Comparison of ENCODE assay signal across 15 cellular contexts in the genomic region with DNA sequence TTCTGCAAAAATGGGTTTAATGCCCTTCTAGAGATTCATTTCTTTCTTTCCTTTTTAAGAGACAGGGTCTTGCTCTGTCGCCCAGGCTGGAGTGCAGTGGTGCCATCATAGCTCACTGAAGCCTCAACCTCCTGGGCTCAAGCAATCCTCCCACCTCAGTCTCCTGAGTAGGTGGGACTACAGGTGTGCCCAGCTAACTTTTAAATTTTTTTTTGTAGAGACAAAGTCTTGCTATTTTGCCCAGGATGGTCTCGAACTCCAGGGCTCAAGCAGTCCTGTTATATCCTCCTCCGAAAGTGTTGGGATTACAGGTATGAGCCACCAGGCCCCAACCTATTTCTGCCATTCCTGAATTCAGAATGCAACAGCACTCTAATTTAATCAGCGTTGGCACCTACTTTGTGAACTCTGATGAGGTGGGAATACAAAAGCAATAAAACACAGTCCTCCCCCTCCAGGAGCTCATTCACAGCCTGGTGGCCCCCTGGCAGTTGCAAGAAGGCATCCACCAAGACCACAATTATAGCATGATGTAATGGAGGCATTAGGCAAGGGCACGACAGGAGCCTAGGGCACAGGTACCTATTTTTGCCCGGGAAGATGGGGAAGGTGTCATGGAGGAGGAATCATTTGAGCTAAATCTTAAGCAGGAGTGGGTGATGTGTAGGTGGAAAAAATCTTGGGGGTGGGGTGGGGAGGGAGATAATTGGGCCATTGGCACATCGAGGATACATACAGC. TPM values are rescaled to one million over a fixed set of nuclear protein-coding genes. Genes with fewer than 3 reads are reported as not detected.
DNase-seq lines count a peak whose midpoint lies in the region; ATAC-seq and FAIRE-seq lines count a peak whose summit lies in the region.
"Had no signal": no experiment of that assay in that cellular context is flagged by ENCODE, and none has a peak within 500 bp of the region (broad histone marks: within the 10 kb centered on the region; RNA-seq: fewer than 3 reads in every experiment).

No MANE protein-coding gene starts in this region.

- no peak overlapping the region for H3K4ac ChIP-seq in mesendoderm (ENCODE audit: low read depth, low read length)

- no peak overlapping the region for H2BK5ac ChIP-seq in mesendoderm (ENCODE audit: low read length)

- H3K27ac ChIP-seq in cingulate gyrus (ENCODE audit: low read depth, low read length) (peak overlapping the region; percentile 92), mesendoderm (ENCODE audit: low read depth, low read length) (no peak overlapping the region), substantia nigra (ENCODE audit: low read depth, low read length, poor library complexity, severe bottlenecking) (peak overlapping the region; percentile 99), small intestine (ENCODE audit: low read depth in 1 of 2, low read length in 1 of 2) (peak overlapping the region in 1 of 2 donors; percentile 19)
- H3K27ac ChIP-seq: BLaER1 had no signal

- no peak overlapping the region for H3K18ac ChIP-seq in mesendoderm (ENCODE audit: low read length)

- no peak overlapping the region for H3K23ac ChIP-seq in mesendoderm (ENCODE audit: low read length)

- peak; percentile 1 for DNase-seq in activated CD4-positive, alpha-beta memory T cell treated with anti-CD3 and anti-CD28 coated beads for 36 hours
- DNase-seq in mesendoderm (peak; percentile 69), substantia nigra (lab: John Stamatoyannopoulos, UW) (no peak), GM19240 (ENCODE audit: insufficient read length, low spot score) (no peak), COLO668 (lab: John Stamatoyannopoulos, UW; ENCODE audit: unreplicated experiment) (no peak), small intestine (no peak)
- DNase-seq: erythroblast, Karpas-422, NCI-H1436, SK-N-SH had no signal

- no peak for ATAC-seq in HG02870 (IDR thresholded peaks at IDR 0.05; ENCODE audit: unreplicated experiment)

- H4K5ac ChIP-seq in mesendoderm (ENCODE audit: low read length) = no peak overlapping the region

- no peaks in the 10 kb centered on the region for H3K9me3 ChIP-seq in small intestine (ENCODE audit: control insufficient read depth, low read depth)
- H3K9me3 ChIP-seq: BLaER1, SK-N-SH had no signal

- no peak overlapping the region for H2BK15ac ChIP-seq in mesendoderm (replicated peaks; ENCODE audit: low read depth)

- H3K4me1 ChIP-seq in mesendoderm (ENCODE audit: control insufficient read depth, low read depth, low read length) (peaks cover 10% of the 10 kb centered on the region), small intestine (ENCODE audit: control insufficient read depth in 2 of 2, insufficient read depth in 1 of 2, low read depth in 1 of 2, low read length in 1 of 2) (no peaks in the 10 kb centered on the region)

- H3K9ac ChIP-seq in mesendoderm (ENCODE audit: low read length) = no peak overlapping the region
- H3K9ac ChIP-seq: BLaER1, SK-N-SH had no signal

- no peak overlapping the region for H3K56ac ChIP-seq in mesendoderm (ENCODE audit: low read length)

- H3K4me2 ChIP-seq in mesendoderm (ENCODE audit: low read length) = no peak overlapping the region
- H3K4me2 ChIP-seq: BLaER1, SK-N-SH had no signal

- POLR2A ChIA-PET in activated CD4-positive, alpha-beta memory T cell treated with anti-CD3 and anti-CD28 coated beads for 36 hours (lab: Charles Lee) = no interaction called here

- peaks cover 14% of the 10 kb centered on the region for H3K4me1 Mint-ChIP-seq in activated CD4-positive, alpha-beta memory T cell treated with anti-CD3 and anti-CD28 coated beads for 36 hours (ENCODE audit: low read depth)

- peaks cover 2% of the 10 kb centered on the region for H3K36me3 Mint-ChIP-seq in activated CD4-positive, alpha-beta memory T cell treated with anti-CD3 and anti-CD28 coated beads for 36 hours
- H3K36me3 Mint-ChIP-seq: activated naive CD4-positive, alpha-beta T cell treated with anti-CD3 and anti-CD28 coated beads, Interleukin-2, amount 50 U/mL, for 24 hours had no signal

- H3K27me3 Mint-ChIP-seq in activated CD4-positive, alpha-beta memory T cell treated with anti-CD3 and anti-CD28 coated beads for 36 hours = peaks cover 19% of the 10 kb centered on the region

- H3K79me1 ChIP-seq in mesendoderm (ENCODE audit: low read length) = no peaks in the 10 kb centered on the region

- FAIRE-seq in small intestine (lab: Jason Lieb, UNC) = no peak
- FAIRE-seq: colon had no signal

- H3K27ac Mint-ChIP-seq in activated CD4-positive, alpha-beta memory T cell treated with anti-CD3 and anti-CD28 coated beads for 36 hours = no peak overlapping the region
- H3K27ac Mint-ChIP-seq: activated naive CD4-positive, alpha-beta T cell treated with anti-CD3 and anti-CD28 coated beads, Interleukin-2, amount 50 U/mL, for 24 hours had no signal

- WGBS in mesendoderm (ENCODE audit: extremely low coverage, insufficient coverage, low lambda C conversion rate) = no CpG with 5 or more reads among the region's 7 CpGs
- WGBS in small intestine, 3 donors = 91 to 94% (median 93%) methylated on average over 7 of the region's 7 CpGs

- H3K27me3 ChIP-seq in mesendoderm (ENCODE audit: insufficient read depth, low read length, poor library complexity) (no peaks in the 10 kb centered on the region), small intestine (ENCODE audit: control insufficient read depth in 2 of 2, insufficient read depth in 2 of 2, low read length in 2 of 2) (no peaks in the 10 kb centered on the region)

- no peak overlapping the region for H4K8ac ChIP-seq in mesendoderm (ENCODE audit: low read depth, low read length)

- peaks cover 19% of the 10 kb centered on the region for H3K79me2 ChIP-seq in mesendoderm (ENCODE audit: control insufficient read depth, insufficient read depth, low read length)

- H3K36me3 ChIP-seq in mesendoderm (ENCODE audit: control insufficient read depth, insufficient read depth, low read length) = no peaks in the 10 kb centered on the region
- no peaks in the 10 kb centered on the region for H3K36me3 ChIP-seq in small intestine (ENCODE audit: control insufficient read depth in 2 of 2, insufficient read depth in 2 of 2, low read length in 2 of 2)
- H3K36me3 ChIP-seq: BLaER1 had no signal

- CTCF ChIA-PET in activated CD4-positive, alpha-beta memory T cell treated with anti-CD3 and anti-CD28 coated beads for 36 hours (lab: Charles Lee) = interaction anchor here (0.7 to 1.6 kb wide), 7 partner anchors 8 to 199 kb away, joined by 3 to 8 read pairs (median 5); partner anchors contain the start of gene HS1BP3

- no peak overlapping the region for H3K4me3 Mint-ChIP-seq in activated CD4-positive, alpha-beta memory T cell treated with anti-CD3 and anti-CD28 coated beads for 36 hours
- H3K4me3 Mint-ChIP-seq: activated naive CD4-positive, alpha-beta T cell treated with anti-CD3 and anti-CD28 coated beads, Interleukin-2, amount 50 U/mL, for 24 hours had no signal

- H3K9me3 Mint-ChIP-seq in activated CD4-positive, alpha-beta memory T cell treated with anti-CD3 and anti-CD28 coated beads for 36 hours = no peaks in the 10 kb centered on the region
- H3K9me3 Mint-ChIP-seq: activated naive CD4-positive, alpha-beta T cell treated with anti-CD3 and anti-CD28 coated beads, Interleukin-2, amount 50 U/mL, for 24 hours had no signal

- H2BK120ac ChIP-seq in mesendoderm (ENCODE audit: low read depth, low read length) = no peak overlapping the region

- H2AK5ac ChIP-seq in mesendoderm (ENCODE audit: low read length) = no peak overlapping the region

- no peak overlapping the region for H3K4me3 ChIP-seq in mesendoderm (ENCODE audit: low read length)
- no peak overlapping the region for H3K4me3 ChIP-seq in small intestine (ENCODE audit: low read depth in 1 of 2, low read length in 2 of 2)
- H3K4me3 ChIP-seq: BLaER1 had no signal

- intact Hi-C loops in activated CD4-positive, alpha-beta memory T cell treated with anti-CD3 and anti-CD28 coated beads for 36 hours (cut with micrococcal nuclease) = no loop called here

RNA-seq across cellular contexts. Expression of gene RHOB, which starts 5.1 kb away (rescaled TPM):
- total RNA-seq in activated CD4-positive, alpha-beta memory T cell treated with anti-CD3 and anti-CD28 coated beads for 36 hours = 10 to 100 TPM; 31.6 to 33.6 TPM
- polyA plus RNA-seq in mesendoderm (2013, experiment 1 of 2) = 109 TPM
- 109 TPM for polyA plus RNA-seq in mesendoderm (2013, experiment 2 of 2)
- 100 to 1,000 TPM in 1 of 3 donors, 10 to 100 TPM in 2; 17.7 to 246 (median 25.4) TPM for polyA plus RNA-seq in small intestine

Comparison
In these comparisons a context has a peak if more than half of its experiments do, and no peak if none do; other contexts are left out.
1. DNase-seq: peak in activated CD4-positive, alpha-beta memory T cell treated with anti-CD3 and anti-CD28 coated beads for 36 hours (single experiment) and mesendoderm (single experiment); none in substantia nigra (0 of 49), GM19240 (single experiment), COLO668 (single experiment) and small intestine (single experiment).